Comparison of ENCODE assay signal across 1 cellular context in genomic region chr7:55018361-55019328, GRCh38.
TF ChIP-seq lines count a peak whose summit lies in the region.

Gene EGFR, plus strand, starts transcription at chr7:55019017. Its CDS starts 261 bp downstream, at chr7:55019278.

TF ChIP-seq in HEK293, 187 proteins besides CTCF, POLR2A, EP300 and RAD21 (continued from another document and continues in another):
- no peak for TF ChIP-seq ZNF639 (tag by site-specific recombination; IDR thresholded peaks at IDR 0.05)
- TF ChIP-seq ZEB2 (tag by site-specific recombination; IDR thresholded peaks at IDR 0.05): 0 out of 2 replicates have a peak, but pooled peaks have one; percentile 41
- no peak for TF ChIP-seq ZNF561 (tag by site-specific recombination; IDR thresholded peaks at IDR 0.05; ENCODE audit: borderline replicate concordance)
- TF ChIP-seq ZNF311 (tag by site-specific recombination; IDR thresholded peaks at IDR 0.05; ENCODE audit: borderline replicate concordance): no peak
- TF ChIP-seq ZNF426 (tag by site-specific recombination; IDR thresholded peaks at IDR 0.05): no peak
- TF ChIP-seq ZNF501 (tag by site-specific recombination; IDR thresholded peaks at IDR 0.05): no peak
- TF ChIP-seq PBX3 (CRISPR knock-in tag; IDR thresholded peaks at IDR 0.05): 0 out of 2 replicates have a peak, but pooled peaks have one; percentile 37
- no peak for TF ChIP-seq ZFP3 (tag by site-specific recombination; IDR thresholded peaks at IDR 0.05; ENCODE audit: low read depth)
- TF ChIP-seq ZNF707 (tag by site-specific recombination; IDR thresholded peaks at IDR 0.05): no peak
- TF ChIP-seq ZBTB26 (tag by site-specific recombination; optimal IDR thresholded peaks at IDR 0.05): peak; percentile 39
- TF ChIP-seq ZNF473 (tag by site-specific recombination; IDR thresholded peaks at IDR 0.05): no peak
- no peak for TF ChIP-seq ZNF488 (tag by site-specific recombination; IDR thresholded peaks at IDR 0.05)
- TF ChIP-seq ZIC2 (tag by site-specific recombination; IDR thresholded peaks at IDR 0.05): peak; percentile 47; the same call in 1 of the 2 replicates
- 0 out of 2 replicates have a peak, but pooled peaks have one; percentile 12 for TF ChIP-seq ZNF423 (tag by site-specific recombination; IDR thresholded peaks at IDR 0.05)
- TF ChIP-seq PRDM10 (tag by site-specific recombination; IDR thresholded peaks at IDR 0.05): no peak
- no peak for TF ChIP-seq ZNF112 (tag by site-specific recombination; IDR thresholded peaks at IDR 0.05)
- TF ChIP-seq ZNF600 (tag by site-specific recombination; IDR thresholded peaks at IDR 0.05): no peak
- no peak for TF ChIP-seq ZNF555 (tag by site-specific recombination; conservative IDR thresholded peaks at IDR 0.05)
- no peak for TF ChIP-seq ZNF138 (tag by site-specific recombination; IDR thresholded peaks at IDR 0.05; ENCODE audit: borderline replicate concordance)
- no peak for TF ChIP-seq ZNF175 (tag by site-specific recombination; IDR thresholded peaks at IDR 0.05)
- TF ChIP-seq ZNF211 (tag by site-specific recombination; IDR thresholded peaks at IDR 0.05; ENCODE audit: low read depth): no peak
- TF ChIP-seq ZNF280D (tag by site-specific recombination; IDR thresholded peaks at IDR 0.05): no peak
- TF ChIP-seq SETDB1 (IDR thresholded peaks at IDR 0.05; ENCODE audit: insufficient read length, low read length): no peak
- peak; percentile 37; the same call in 1 of the 2 replicates for TF ChIP-seq GLIS1 (tag by site-specific recombination; IDR thresholded peaks at IDR 0.05)
- no peak for TF ChIP-seq ZNF510 (tag by site-specific recombination; IDR thresholded peaks at IDR 0.05; ENCODE audit: insufficient replicate concordance)
- no peak for TF ChIP-seq KLF16 (tag by site-specific recombination; IDR thresholded peaks at IDR 0.05)
- no peak for TF ChIP-seq INSM2 (tag by site-specific recombination; IDR thresholded peaks at IDR 0.05)
- 0 out of 2 replicates have a peak, but pooled peaks have one; percentile 29 for TF ChIP-seq REST (tag by site-specific recombination; IDR thresholded peaks at IDR 0.05)
- no peak for TF ChIP-seq ZNF623 (tag by site-specific recombination; IDR thresholded peaks at IDR 0.05)
- TF ChIP-seq ZNF121 (tag by site-specific recombination; IDR thresholded peaks at IDR 0.05): no peak
- TF ChIP-seq ZBTB1 (tag by site-specific recombination; IDR thresholded peaks at IDR 0.05): no peak
- TF ChIP-seq ZNF18 (tag by site-specific recombination; IDR thresholded peaks at IDR 0.05): no peak
- no peak for TF ChIP-seq ZNF114 (tag by site-specific recombination; IDR thresholded peaks at IDR 0.05)
- no peak for TF ChIP-seq ZXDB (tag by site-specific recombination; IDR thresholded peaks at IDR 0.05)
- TF ChIP-seq ZSCAN18 (tag by site-specific recombination; IDR thresholded peaks at IDR 0.05): no peak
- peak; percentile 17; the same call in 1 of the 2 replicates for TF ChIP-seq ZNF335 (tag by site-specific recombination; conservative IDR thresholded peaks at IDR 0.05)
